ENCODE assay signal across 1 cellular context in the genomic region with DNA sequence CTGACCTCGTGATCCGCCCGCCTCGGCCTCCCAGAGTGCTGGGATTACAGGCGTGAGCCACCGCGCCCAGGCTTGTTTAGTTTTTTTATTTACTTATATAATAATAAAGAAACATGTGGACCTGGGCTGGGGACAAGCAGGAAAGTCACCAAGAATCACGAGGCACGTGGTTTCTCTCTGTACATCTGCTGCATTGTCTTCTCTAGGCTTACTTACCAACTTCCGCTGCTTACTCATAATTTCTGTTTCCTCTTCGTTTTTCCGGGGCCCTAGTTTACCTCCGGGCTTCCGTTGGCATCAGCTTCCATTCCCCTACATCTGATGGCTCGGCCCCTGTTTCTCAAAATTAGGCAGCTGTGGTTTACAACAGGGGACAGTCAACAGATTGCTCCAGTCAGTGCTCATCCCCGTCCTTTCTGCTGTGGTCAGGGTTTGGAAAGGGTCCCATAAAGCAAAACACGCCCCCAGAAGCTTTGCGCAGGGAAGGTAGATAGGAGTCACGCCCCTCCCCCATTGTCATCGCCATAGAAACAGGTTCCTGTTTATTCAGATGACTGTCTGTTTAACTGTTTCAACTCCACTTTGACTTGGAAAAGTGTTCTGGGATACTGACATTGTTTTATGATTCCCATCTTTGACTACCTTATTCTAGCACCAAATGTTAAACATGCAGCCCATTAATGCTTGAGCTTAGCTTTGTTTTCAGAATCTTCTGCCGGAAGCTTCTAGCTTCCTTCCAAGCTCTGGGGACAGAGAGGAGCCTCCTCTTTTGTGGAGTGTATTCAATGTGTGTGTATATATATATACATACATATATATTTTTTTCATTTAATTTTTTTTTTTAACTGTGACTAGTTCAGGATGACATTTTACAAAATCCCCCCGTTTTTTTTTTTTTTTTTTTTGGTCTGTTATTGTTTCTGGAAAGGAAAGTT.
A peak's percentile ranks its signal among the peaks of the same experiment; 100 is the strongest.
TF ChIP-seq lines count a peak whose summit lies in the region.

No MANE protein-coding gene starts in this region.

TF ChIP-seq in K562, 482 proteins besides CTCF, POLR2A, EP300 and RAD21 (continued from another document and continues in another):
- TF ChIP-seq, protein P1, sequence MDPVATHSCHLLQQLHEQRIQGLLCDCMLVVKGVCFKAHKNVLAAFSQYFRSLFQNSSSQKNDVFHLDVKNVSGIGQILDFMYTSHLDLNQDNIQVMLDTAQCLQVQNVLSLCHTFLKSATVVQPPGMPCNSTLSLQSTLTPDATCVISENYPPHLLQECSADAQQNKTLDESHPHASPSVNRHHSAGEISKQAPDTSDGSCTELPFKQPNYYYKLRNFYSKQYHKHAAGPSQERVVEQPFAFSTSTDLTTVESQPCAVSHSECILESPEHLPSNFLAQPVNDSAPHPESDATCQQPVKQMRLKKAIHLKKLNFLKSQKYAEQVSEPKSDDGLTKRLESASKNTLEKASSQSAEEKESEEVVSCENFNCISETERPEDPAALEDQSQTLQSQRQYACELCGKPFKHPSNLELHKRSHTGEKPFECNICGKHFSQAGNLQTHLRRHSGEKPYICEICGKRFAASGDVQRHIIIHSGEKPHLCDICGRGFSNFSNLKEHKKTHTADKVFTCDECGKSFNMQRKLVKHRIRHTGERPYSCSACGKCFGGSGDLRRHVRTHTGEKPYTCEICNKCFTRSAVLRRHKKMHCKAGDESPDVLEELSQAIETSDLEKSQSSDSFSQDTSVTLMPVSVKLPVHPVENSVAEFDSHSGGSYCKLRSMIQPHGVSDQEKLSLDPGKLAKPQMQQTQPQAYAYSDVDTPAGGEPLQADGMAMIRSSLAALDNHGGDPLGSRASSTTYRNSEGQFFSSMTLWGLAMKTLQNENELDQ (CRISPR knock-in tag; IDR thresholded peaks at IDR 0.05; ENCODE audit: borderline replicate concordance): no peak
- TF ChIP-seq ZNF224 (CRISPR knock-in tag; IDR thresholded peaks at IDR 0.05) (no peak), NFIC (IDR thresholded peaks at IDR 0.05) (0 out of 2 replicates have a peak, but pooled peaks have one; percentile 12), FIP1L1 (IDR thresholded peaks at IDR 0.05; ENCODE audit: low read depth, low read length, poor library complexity, severe bottlenecking) (no peak), TCF7L2 (IDR thresholded peaks at IDR 0.05; ENCODE audit: low read depth, low read length) (no peak), SMAD1 (IDR thresholded peaks at IDR 0.05; ENCODE audit: low read depth, low read length, partially characterized antibody) (no peak), GABPB1 (CRISPR knock-in tag; IDR thresholded peaks at IDR 0.05) (no peak), EWSR1 (IDR thresholded peaks at IDR 0.05; ENCODE audit: borderline replicate concordance, low read depth, partially characterized antibody) (no peak), ELF4 (CRISPR knock-in tag; IDR thresholded peaks at IDR 0.05) (no peak), RNF2 (IDR thresholded peaks at IDR 0.05) (no peak), MTA1 (IDR thresholded peaks at IDR 0.05; ENCODE audit: borderline replicate concordance) (no peak), ZNF76 (CRISPR knock-in tag; IDR thresholded peaks at IDR 0.05; ENCODE audit: borderline replicate concordance) (no peak), ELF2 (CRISPR knock-in tag; IDR thresholded peaks at IDR 0.05) (no peak), SMAD2 (IDR thresholded peaks at IDR 0.05; ENCODE audit: low read depth, low read length) (no peak), ZNF699 (CRISPR knock-in tag; IDR thresholded peaks at IDR 0.05; ENCODE audit: insufficient replicate concordance) (no peak), GATA2 (CRISPR knock-in tag; IDR thresholded peaks at IDR 0.05) (no peak), L3MBTL2 (IDR thresholded peaks at IDR 0.05) (peak; percentile 32; the same call in 1 of the 2 replicates), BACH1 (tag; IDR thresholded peaks at IDR 0.05) (no peak), FOXJ2 (tag; IDR thresholded peaks at IDR 0.05) (peak; percentile 86), HNRNPLL (IDR thresholded peaks at IDR 0.05; ENCODE audit: low read depth, low read length, poor library complexity, severe bottlenecking) (no peak), SMARCA5 (IDR thresholded peaks at IDR 0.05) (no peak), ETV1 (tag; conservative IDR thresholded peaks at IDR 0.05; ENCODE audit: low read depth) (peak; percentile 63), HNRNPH1 (optimal IDR thresholded peaks at IDR 0.05; ENCODE audit: low read depth, low read length) (no peak), ZEB2 (IDR thresholded peaks at IDR 0.05) (no peak)
- TF ChIP-seq, protein P2, sequence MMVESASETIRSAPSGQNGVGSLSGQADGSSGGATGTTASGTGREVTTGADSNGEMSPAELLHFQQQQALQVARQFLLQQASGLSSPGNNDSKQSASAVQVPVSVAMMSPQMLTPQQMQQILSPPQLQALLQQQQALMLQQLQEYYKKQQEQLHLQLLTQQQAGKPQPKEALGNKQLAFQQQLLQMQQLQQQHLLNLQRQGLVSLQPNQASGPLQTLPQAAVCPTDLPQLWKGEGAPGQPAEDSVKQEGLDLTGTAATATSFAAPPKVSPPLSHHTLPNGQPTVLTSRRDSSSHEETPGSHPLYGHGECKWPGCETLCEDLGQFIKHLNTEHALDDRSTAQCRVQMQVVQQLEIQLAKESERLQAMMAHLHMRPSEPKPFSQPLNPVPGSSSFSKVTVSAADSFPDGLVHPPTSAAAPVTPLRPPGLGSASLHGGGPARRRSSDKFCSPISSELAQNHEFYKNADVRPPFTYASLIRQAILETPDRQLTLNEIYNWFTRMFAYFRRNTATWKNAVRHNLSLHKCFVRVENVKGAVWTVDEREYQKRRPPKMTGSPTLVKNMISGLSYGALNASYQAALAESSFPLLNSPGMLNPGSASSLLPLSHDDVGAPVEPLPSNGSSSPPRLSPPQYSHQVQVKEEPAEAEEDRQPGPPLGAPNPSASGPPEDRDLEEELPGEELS (CRISPR knock-in tag; IDR thresholded peaks at IDR 0.05; ENCODE audit: borderline replicate concordance): no peak
- TF ChIP-seq, protein P3, sequence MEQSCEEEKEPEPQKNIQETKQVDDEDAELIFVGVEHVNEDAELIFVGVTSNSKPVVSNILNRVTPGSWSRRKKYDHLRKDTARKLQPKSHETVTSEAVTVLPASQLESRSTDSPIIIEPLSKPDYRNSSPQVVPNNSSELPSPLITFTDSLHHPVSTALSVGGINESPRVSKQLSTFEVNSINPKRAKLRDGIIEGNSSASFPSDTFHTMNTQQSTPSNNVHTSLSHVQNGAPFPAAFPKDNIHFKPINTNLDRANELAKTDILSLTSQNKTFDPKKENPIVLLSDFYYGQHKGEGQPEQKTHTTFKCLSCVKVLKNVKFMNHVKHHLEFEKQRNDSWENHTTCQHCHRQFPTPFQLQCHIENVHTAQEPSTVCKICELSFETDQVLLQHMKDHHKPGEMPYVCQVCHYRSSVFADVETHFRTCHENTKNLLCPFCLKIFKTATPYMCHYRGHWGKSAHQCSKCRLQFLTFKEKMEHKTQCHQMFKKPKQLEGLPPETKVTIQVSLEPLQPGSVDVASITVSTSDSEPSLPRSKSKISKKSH (CRISPR knock-in tag; IDR thresholded peaks at IDR 0.05): no peak
- TF ChIP-seq, protein P4, sequence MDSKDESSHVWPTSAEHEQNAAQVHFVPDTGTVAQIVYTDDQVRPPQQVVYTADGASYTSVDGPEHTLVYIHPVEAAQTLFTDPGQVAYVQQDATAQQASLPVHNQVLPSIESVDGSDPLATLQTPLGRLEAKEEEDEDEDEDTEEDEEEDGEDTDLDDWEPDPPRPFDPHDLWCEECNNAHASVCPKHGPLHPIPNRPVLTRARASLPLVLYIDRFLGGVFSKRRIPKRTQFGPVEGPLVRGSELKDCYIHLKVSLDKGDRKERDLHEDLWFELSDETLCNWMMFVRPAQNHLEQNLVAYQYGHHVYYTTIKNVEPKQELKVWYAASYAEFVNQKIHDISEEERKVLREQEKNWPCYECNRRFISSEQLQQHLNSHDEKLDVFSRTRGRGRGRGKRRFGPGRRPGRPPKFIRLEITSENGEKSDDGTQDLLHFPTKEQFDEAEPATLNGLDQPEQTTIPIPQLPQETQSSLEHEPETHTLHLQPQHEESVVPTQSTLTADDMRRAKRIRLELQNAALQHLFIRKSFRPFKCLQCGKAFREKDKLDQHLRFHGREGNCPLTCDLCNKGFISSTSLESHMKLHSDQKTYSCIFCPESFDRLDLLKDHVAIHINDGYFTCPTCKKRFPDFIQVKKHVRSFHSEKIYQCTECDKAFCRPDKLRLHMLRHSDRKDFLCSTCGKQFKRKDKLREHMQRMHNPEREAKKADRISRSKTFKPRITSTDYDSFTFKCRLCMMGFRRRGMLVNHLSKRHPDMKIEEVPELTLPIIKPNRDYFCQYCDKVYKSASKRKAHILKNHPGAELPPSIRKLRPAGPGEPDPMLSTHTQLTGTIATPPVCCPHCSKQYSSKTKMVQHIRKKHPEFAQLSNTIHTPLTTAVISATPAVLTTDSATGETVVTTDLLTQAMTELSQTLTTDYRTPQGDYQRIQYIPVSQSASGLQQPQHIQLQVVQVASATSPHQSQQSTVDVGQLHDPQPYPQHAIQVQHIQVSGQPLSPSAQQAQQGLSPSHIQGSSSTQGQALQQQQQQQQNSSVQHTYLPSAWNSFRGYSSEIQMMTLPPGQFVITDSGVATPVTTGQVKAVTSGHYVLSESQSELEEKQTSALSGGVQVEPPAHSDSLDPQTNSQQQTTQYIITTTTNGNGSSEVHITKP (IDR thresholded peaks at IDR 0.05; ENCODE audit: partially characterized antibody): no peak
- TF ChIP-seq, protein P5, sequence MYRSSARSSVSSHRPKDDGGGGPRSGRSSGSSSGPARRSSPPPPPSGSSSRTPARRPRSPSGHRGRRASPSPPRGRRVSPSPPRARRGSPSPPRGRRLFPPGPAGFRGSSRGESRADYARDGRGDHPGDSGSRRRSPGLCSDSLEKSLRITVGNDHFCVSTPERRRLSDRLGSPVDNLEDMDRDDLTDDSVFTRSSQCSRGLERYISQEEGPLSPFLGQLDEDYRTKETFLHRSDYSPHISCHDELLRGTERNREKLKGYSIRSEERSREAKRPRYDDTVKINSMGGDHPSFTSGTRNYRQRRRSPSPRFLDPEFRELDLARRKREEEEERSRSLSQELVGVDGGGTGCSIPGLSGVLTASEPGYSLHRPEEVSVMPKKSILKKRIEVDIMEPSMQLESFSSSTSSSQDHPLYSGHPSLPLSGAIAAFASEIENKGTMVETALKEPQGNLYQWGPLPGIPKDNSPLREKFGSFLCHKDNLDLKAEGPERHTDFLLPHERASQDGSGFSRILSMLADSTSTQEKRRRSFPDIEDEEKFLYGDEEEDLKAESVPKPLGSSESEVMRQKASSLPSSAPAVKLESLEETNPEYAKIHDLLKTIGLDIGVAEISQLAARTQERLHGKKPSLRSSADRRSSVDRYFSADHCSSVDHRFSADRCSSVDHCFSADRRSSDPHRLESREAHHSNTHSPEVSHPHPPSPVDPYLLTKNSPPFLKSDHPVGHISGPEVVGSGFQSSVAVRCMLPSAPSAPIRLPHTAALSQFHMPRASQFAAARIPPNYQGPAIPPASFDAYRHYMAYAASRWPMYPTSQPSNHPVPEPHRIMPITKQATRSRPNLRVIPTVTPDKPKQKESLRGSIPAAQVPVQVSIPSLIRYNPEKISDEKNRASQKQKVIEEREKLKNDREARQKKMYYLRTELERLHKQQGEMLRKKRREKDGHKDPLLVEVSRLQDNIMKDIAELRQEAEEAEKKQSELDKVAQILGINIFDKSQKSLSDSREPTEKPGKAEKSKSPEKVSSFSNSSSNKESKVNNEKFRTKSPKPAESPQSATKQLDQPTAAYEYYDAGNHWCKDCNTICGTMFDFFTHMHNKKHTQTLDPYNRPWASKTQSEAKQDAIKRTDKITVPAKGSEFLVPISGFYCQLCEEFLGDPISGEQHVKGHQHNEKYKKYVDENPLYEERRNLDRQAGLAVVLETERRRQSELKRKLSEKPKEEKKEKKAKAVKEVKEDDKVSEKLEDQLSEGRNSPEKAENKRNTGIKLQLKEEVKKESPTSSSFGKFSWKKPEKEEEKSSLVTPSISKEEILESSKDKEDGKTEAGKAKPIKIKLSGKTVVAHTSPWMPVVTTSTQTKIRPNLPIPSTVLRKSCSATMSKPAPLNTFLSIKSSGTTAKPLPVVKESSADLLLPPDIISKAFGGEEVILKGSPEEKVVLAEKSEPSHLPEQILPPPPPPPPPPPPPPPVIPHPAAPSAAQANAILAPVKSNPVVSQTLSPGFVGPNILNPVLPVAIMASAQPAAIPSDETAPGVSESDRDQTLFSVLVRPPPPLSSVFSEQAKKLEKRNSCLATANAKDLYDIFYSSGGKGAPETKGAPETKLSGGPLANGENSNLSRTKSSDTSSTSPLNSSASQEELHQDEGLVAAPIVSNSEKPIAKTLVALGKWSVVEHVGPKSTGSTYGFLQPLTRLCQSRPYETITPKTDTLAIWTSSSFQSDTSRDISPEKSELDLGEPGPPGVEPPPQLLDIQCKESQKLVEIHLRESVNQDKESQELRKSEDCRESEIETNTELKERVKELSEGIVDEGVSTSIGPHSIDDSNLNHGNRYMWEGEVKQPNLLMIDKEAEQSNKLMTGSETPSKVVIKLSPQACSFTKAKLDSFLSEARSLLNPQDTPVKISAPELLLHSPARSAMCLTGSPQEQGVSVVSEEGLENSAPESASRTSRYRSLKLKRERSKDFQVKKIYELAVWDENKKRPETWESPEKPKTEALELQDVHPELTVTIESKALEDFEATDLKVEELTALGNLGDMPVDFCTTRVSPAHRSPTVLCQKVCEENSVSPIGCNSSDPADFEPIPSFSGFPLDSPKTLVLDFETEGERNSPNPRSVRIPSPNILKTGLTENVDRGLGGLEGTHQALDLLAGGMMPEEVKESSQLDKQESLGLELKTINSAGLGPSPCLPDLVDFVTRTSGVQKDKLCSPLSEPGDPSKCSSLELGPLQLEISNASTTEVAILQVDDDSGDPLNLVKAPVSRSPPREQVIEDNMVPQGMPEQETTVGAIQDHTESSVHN (IDR thresholded peaks at IDR 0.05; ENCODE audit: borderline replicate concordance in 1 of 2, low read depth in 1 of 2): no peak
- TF ChIP-seq, protein P6, sequence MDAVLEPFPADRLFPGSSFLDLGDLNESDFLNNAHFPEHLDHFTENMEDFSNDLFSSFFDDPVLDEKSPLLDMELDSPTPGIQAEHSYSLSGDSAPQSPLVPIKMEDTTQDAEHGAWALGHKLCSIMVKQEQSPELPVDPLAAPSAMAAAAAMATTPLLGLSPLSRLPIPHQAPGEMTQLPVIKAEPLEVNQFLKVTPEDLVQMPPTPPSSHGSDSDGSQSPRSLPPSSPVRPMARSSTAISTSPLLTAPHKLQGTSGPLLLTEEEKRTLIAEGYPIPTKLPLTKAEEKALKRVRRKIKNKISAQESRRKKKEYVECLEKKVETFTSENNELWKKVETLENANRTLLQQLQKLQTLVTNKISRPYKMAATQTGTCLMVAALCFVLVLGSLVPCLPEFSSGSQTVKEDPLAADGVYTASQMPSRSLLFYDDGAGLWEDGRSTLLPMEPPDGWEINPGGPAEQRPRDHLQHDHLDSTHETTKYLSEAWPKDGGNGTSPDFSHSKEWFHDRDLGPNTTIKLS (IDR thresholded peaks at IDR 0.05; ENCODE audit: borderline replicate concordance, low read depth): no peak
- TF ChIP-seq, protein P7, sequence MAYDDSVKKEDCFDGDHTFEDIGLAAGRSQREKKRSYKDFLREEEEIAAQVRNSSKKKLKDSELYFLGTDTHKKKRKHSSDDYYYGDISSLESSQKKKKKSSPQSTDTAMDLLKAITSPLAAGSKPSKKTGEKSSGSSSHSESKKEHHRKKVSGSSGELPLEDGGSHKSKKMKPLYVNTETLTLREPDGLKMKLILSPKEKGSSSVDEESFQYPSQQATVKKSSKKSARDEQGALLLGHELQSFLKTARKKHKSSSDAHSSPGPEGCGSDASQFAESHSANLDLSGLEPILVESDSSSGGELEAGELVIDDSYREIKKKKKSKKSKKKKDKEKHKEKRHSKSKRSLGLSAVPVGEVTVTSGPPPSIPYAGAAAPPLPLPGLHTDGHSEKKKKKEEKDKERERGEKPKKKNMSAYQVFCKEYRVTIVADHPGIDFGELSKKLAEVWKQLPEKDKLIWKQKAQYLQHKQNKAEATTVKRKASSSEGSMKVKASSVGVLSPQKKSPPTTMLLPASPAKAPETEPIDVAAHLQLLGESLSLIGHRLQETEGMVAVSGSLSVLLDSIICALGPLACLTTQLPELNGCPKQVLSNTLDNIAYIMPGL (CRISPR knock-in tag; IDR thresholded peaks at IDR 0.05): no peak
